In genomic region chr17:20091161-20092029, GRCh38 we compare ENCODE assay signal across 15 cellular contexts.
DNase-seq lines count a peak whose midpoint lies in the region; ATAC-seq, FAIRE-seq and TF ChIP-seq lines count a peak whose summit lies in the region.
"Had no signal": no experiment of that assay in that cellular context is flagged by ENCODE, and none has a peak within 500 bp of the region (broad histone marks: within the 10 kb centered on the region; RNA-seq: fewer than 3 reads in every experiment).

No MANE protein-coding gene starts in this region.

- TF ChIP-seq CTCF in heart right ventricle (IDR thresholded peaks at IDR 0.05) (no peak), psoas muscle (IDR thresholded peaks at IDR 0.05) (no peak)

- H3K9me3 ChIP-seq in heart right ventricle (no peaks in the 10 kb centered on the region), psoas muscle (no peaks in the 10 kb centered on the region)

- H3K4me3 ChIP-seq in heart right ventricle (peak overlapping the region in 2 of 10 donors; percentile 0 to 18), psoas muscle (no peak overlapping the region)
- H3K4me3 ChIP-seq: K562 had no signal

- intact Hi-C loops in Right ventricle myocardium inferior (cut with DNase I), result no loop called here
- intact Hi-C loops in cardiac septum (cut with DNase I), result loop anchor here (1.0 to 5.0 kb wide), 2 partner anchors 25 to 84 kb away; partner anchors contain the start of gene SPECC1
- intact Hi-C loops in heart right ventricle (cut with DNase I), result loop anchor here in 2 of 10 donors (5.0 to 10.0 kb wide), 2 partner anchors 79 to 87 kb away; partner anchors contain the start of gene SPECC1 (in 1 of the 2)
- intact Hi-C loops in psoas muscle (cut with DNase I), result loop anchor here in 1 of 2 donors (5.0 kb wide), 1 partner anchor 84 kb away; the partner anchor contains the start of gene SPECC1

- no peaks in the 10 kb centered on the region for H3K27me3 ChIP-seq in heart right ventricle
- peaks cover 0 to 3% (median 1%) of the 10 kb centered on the region in 3 donors for H3K27me3 ChIP-seq in psoas muscle (ENCODE audit: insufficient read depth in 3 of 3, low read length in 2 of 3)

- 39 to 48% methylated on average over 19 of the region's 19 CpGs for WGBS in heart right ventricle, 2 donors
- 43 to 46% (median 44%) methylated on average over 19 of the region's 19 CpGs for WGBS in psoas muscle, 3 donors

- H3K36me3 ChIP-seq in heart right ventricle (peaks cover 0 to under 1% (median 0%) of the 10 kb centered on the region in 9 donors), psoas muscle (ENCODE audit: insufficient read depth in 1 of 2, low read depth in 1 of 2) (no peaks in the 10 kb centered on the region)

- H3K27ac ChIP-seq in heart right ventricle, result peak overlapping the region; percentile 81 to 96 (median 94)
- H3K27ac ChIP-seq in psoas muscle, result peak overlapping the region; percentile 78
- H3K27ac ChIP-seq: RWPE1 had no signal

- no peak for FAIRE-seq in GM19239 (lab: Jason Lieb, UNC)
- FAIRE-seq: K562 had no signal

- no peak for DNase-seq in Right ventricle myocardium inferior (ENCODE audit: missing footprints)
- no peak for DNase-seq in cardiac septum (ENCODE audit: low spot score)
- DNase-seq in heart right ventricle, result peak; percentile 35 to 86
- DNase-seq in psoas muscle, result no peak
- DNase-seq in CD1c-positive myeloid dendritic cell (ENCODE audit: extremely low spot score), result no peak
- DNase-seq in stimulated activated CD4-positive, alpha-beta T cell treated with anti-CD3 and anti-CD28 coated beads, Interleukin-12 subunit alpha, Interleukin-12 subunit beta, amount 100 ng/mL, for 4 hours, result no peak
- no peak for DNase-seq in GM19239 (ENCODE audit: insufficient read length, low spot score)
- no peak for DNase-seq in T1000 (lab: John Stamatoyannopoulos, UW)
- DNase-seq: activated T-cell treated with anti-CD3 and anti-CD28 coated beads for 4 hours; head of caudate nucleus; NCI-H226; stimulated activated CD4-positive, alpha-beta T cell treated with anti-CD3 and anti-CD28 coated beads, Interleukin-4, amount 100 ng/mL, for 1 hour; trophoblast cell had no signal

- ATAC-seq in Right ventricle myocardium inferior (peak; percentile 83), heart right ventricle (peak; percentile 82 to 91 (median 86)), psoas muscle (peak; percentile 43 to 80 (median 62))
- ATAC-seq: K562 had no signal

- H3K4me1 ChIP-seq in heart right ventricle, result peaks cover 16 to 98% (median 60%) of the 10 kb centered on the region in 9 donors
- H3K4me1 ChIP-seq in psoas muscle, result peaks cover 7% of the 10 kb centered on the region

Comparison
In these comparisons a context has a peak if more than half of its experiments do, and no peak if none do; other contexts are left out.
1. DNase-seq: peak in heart right ventricle (2 of 2); none in Right ventricle myocardium inferior (single experiment), cardiac septum (single experiment), psoas muscle (0 of 2), CD1c-positive myeloid dendritic cell (single experiment), stimulated activated CD4-positive, alpha-beta T cell treated with anti-CD3 and anti-CD28 coated beads, Interleukin-12 subunit alpha, Interleukin-12 subunit beta, amount 100 ng/mL, for 4 hours (single experiment), GM19239 (single experiment) and T1000 (single experiment).
2. Peak in every context shown above with its lines, with median percentiles within 50 percentile points of each other: ATAC-seq.